ENCODE assay signal across 11 cellular contexts in genomic region chr5:119304439-119304838, GRCh38. TPM values are rescaled to one million over a fixed set of nuclear protein-coding genes. Genes with fewer than 3 reads are reported as not detected.
DNase-seq lines count a peak whose midpoint lies in the region; ATAC-seq and TF ChIP-seq lines count a peak whose summit lies in the region.
"Had no signal": no experiment of that assay in that cellular context is flagged by ENCODE, and none has a peak within 500 bp of the region (broad histone marks: within the 10 kb centered on the region; RNA-seq: fewer than 3 reads in every experiment).

No MANE protein-coding gene starts in this region.

- no peak overlapping the region for H3K4me3 Mint-ChIP-seq in MCF 10A (ENCODE audit: unreplicated experiment)
- H3K4me3 Mint-ChIP-seq in activated T-helper 1 cell treated with anti-CD3 and anti-CD28 coated beads, Interleukin-12 subunit alpha, Interleukin-12 subunit beta, Interleukin-2, Interleukin-4 antibody, amounts not matched to agents 30 ng/mL and 10 ng/mL and 1 ng/mL, durations not matched to agents 14 hours and 24 hours and 36 hours, result peak overlapping the region; percentile 3

- BruUV-seq in MCF 10A (replicated peaks; lab: Mats Ljungman, UMichigan), result no TSS peak

- H3K9me3 ChIP-seq in breast epithelium, result no peaks in the 10 kb centered on the region

- intact Hi-C loops in MCF 10A (cut with micrococcal nuclease), result no loop called here
- intact Hi-C loops in breast epithelium (cut with DNase I; ENCODE audit: low total_unique reads), result no loop called here
- intact Hi-C loops in activated T-helper 1 cell treated with anti-CD3 and anti-CD28 coated beads, Interleukin-12 subunit alpha, Interleukin-12 subunit beta, Interleukin-2, Interleukin-4 antibody, amounts not matched to agents 30 ng/mL and 10 ng/mL and 1 ng/mL, durations not matched to agents 14 hours and 24 hours and 36 hours (cut with micrococcal nuclease), result loop anchor here (5.0 kb wide), 1 partner anchor 317 kb away; the partner anchor contains the start of gene DTWD2

- no peaks in the 10 kb centered on the region for H3K9me3 Mint-ChIP-seq in MCF 10A (ENCODE audit: unreplicated experiment)
- H3K9me3 Mint-ChIP-seq in activated T-helper 1 cell treated with anti-CD3 and anti-CD28 coated beads, Interleukin-12 subunit alpha, Interleukin-12 subunit beta, Interleukin-2, Interleukin-4 antibody, amounts not matched to agents 30 ng/mL and 10 ng/mL and 1 ng/mL, durations not matched to agents 14 hours and 24 hours and 36 hours, result no peaks in the 10 kb centered on the region

- H3K27me3 ChIP-seq in breast epithelium, result no peaks in the 10 kb centered on the region

- CTCF ChIA-PET in MCF 10A (lab: Yijun Ruan, JAX), result interaction anchor here (0.6 to 5.3 kb wide), 8 partner anchors 10 to 108 kb away, joined by 3 to 32 read pairs (median 7); no protein-coding TSS in a partner anchor

- no peak overlapping the region for H3K27ac ChIP-seq in breast epithelium
- H3K27ac ChIP-seq: C4-2B had no signal

- ATAC-seq in GM18858 (IDR thresholded peaks at IDR 0.05; ENCODE audit: unreplicated experiment) (no peak), GM19351 (IDR thresholded peaks at IDR 0.05; ENCODE audit: unreplicated experiment) (no peak)

- no peaks in the 10 kb centered on the region for H3K4me1 ChIP-seq in breast epithelium

- no peak overlapping the region for H3K4me3 ChIP-seq in breast epithelium
- H3K4me3 ChIP-seq: skin epidermis had no signal

- H3K36me3 Mint-ChIP-seq in MCF 10A (ENCODE audit: insufficient read depth, unreplicated experiment), result no peaks in the 10 kb centered on the region
- peaks cover 33% of the 10 kb centered on the region for H3K36me3 Mint-ChIP-seq in activated T-helper 1 cell treated with anti-CD3 and anti-CD28 coated beads, Interleukin-12 subunit alpha, Interleukin-12 subunit beta, Interleukin-2, Interleukin-4 antibody, amounts not matched to agents 30 ng/mL and 10 ng/mL and 1 ng/mL, durations not matched to agents 14 hours and 24 hours and 36 hours (ENCODE audit: low read depth)

- peak overlapping the region; percentile 91 for H3K27ac Mint-ChIP-seq in MCF 10A (ENCODE audit: low read depth, unreplicated experiment)
- peak overlapping the region; percentile 47 for H3K27ac Mint-ChIP-seq in activated T-helper 1 cell treated with anti-CD3 and anti-CD28 coated beads, Interleukin-12 subunit alpha, Interleukin-12 subunit beta, Interleukin-2, Interleukin-4 antibody, amounts not matched to agents 30 ng/mL and 10 ng/mL and 1 ng/mL, durations not matched to agents 14 hours and 24 hours and 36 hours

- TF ChIP-seq POLR2A in breast epithelium (IDR thresholded peaks at IDR 0.05), result no peak

- TF ChIP-seq CTCF in MCF 10A (IDR thresholded peaks at IDR 0.05; ENCODE audit: unreplicated experiment), result no peak
- no peak for TF ChIP-seq CTCF in breast epithelium (IDR thresholded peaks at IDR 0.05)

- POLR2A ChIA-PET in MCF 10A (lab: Yijun Ruan, JAX), result interaction anchor here (0.5 to 4.5 kb wide), 13 partner anchors 9 to 133 kb away, joined by 3 to 28 read pairs (median 5); partner anchors contain the start of gene TNFAIP8

- DNase-seq in MCF 10A (ENCODE audit: unreplicated experiment) (no peak), breast epithelium (ENCODE audit: low spot score in 2 of 2) (no peak), iris pigment epithelial cell (ENCODE audit: low read depth) (peak; percentile 47), ureter (ENCODE audit: low spot score) (no peak)
- DNase-seq in activated T-helper 1 cell treated with anti-CD3 and anti-CD28 coated beads, Interleukin-12 subunit alpha, Interleukin-12 subunit beta, Interleukin-2, Interleukin-4 antibody, amounts not matched to agents 30 ng/mL and 10 ng/mL and 1 ng/mL, durations not matched to agents 14 hours and 24 hours and 36 hours (ENCODE audit: low spot score), result no peak
- DNase-seq in activated CD4-positive, CD25-positive, alpha-beta regulatory T cell treated with anti-CD3 and anti-CD28 coated beads, Interleukin-2, amount 50 U/mL, for 72 hours, result no peak
- DNase-seq: mesendoderm had no signal

- H3K36me3 ChIP-seq in breast epithelium, result no peaks in the 10 kb centered on the region

- no peaks in the 10 kb centered on the region for H3K27me3 Mint-ChIP-seq in MCF 10A (ENCODE audit: insufficient read depth, unreplicated experiment)
- H3K27me3 Mint-ChIP-seq in activated T-helper 1 cell treated with anti-CD3 and anti-CD28 coated beads, Interleukin-12 subunit alpha, Interleukin-12 subunit beta, Interleukin-2, Interleukin-4 antibody, amounts not matched to agents 30 ng/mL and 10 ng/mL and 1 ng/mL, durations not matched to agents 14 hours and 24 hours and 36 hours (ENCODE audit: insufficient read depth), result no peaks in the 10 kb centered on the region

- H3K4me1 Mint-ChIP-seq in MCF 10A (ENCODE audit: insufficient read depth, unreplicated experiment), result peaks cover 33% of the 10 kb centered on the region
- peaks cover 95% of the 10 kb centered on the region for H3K4me1 Mint-ChIP-seq in activated T-helper 1 cell treated with anti-CD3 and anti-CD28 coated beads, Interleukin-12 subunit alpha, Interleukin-12 subunit beta, Interleukin-2, Interleukin-4 antibody, amounts not matched to agents 30 ng/mL and 10 ng/mL and 1 ng/mL, durations not matched to agents 14 hours and 24 hours and 36 hours (ENCODE audit: low read depth)

RNA-seq across cellular contexts. Expression of gene TNFAIP8, which starts 51.4 kb away (rescaled TPM):
- total RNA-seq in MCF 10A (2022) (13.0 and 16.2 TPM in 2 replicates), breast epithelium (100 to 1,000 TPM in 1 of 3 donors, 10 to 100 TPM in 2; 35.4 to 167 (median 37.3) TPM), ureter (25.3 TPM)
- total RNA-seq in activated T-helper 1 cell treated with anti-CD3 and anti-CD28 coated beads, Interleukin-12 subunit alpha, Interleukin-12 subunit beta, Interleukin-2, Interleukin-4 antibody, amounts not matched to agents 30 ng/mL and 10 ng/mL and 1 ng/mL, durations not matched to agents 14 hours and 24 hours and 36 hours, result 214 and 219 TPM in 2 replicates
